Comparison of ENCODE assay signal across 9 cellular contexts in the genomic region with DNA sequence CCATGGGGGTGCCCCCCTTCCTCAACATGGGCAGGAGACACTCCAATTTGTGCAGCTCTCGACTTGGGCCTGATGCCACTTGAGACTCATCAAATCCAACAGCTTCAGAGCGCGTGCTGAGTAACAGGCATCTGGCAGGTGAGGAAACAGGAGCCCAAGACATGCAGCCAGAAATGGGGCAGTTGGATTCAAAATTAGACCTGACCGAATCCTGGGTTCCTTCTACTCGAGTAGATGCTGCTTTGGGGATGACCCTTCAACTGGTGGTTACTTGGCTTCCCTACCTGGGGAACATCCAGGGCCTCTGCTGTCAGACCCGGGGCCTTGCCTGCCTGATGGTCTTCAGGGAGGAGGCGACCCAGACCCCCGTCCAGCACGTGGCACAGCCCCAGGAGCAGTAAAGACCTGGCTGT. TPM values are rescaled to one million over a fixed set of nuclear protein-coding genes. Genes with fewer than 3 reads are reported as not detected.
DNase-seq lines count a peak whose midpoint lies in the region; ATAC-seq and TF ChIP-seq lines count a peak whose summit lies in the region.
"Had no signal": no experiment of that assay in that cellular context is flagged by ENCODE, and none has a peak within 500 bp of the region (broad histone marks: within the 10 kb centered on the region; RNA-seq: fewer than 3 reads in every experiment).

No MANE protein-coding gene starts in this region.

- H3K4me3 ChIP-seq in dorsolateral prefrontal cortex: peak overlapping the region in 27 of 59 donors; percentile 5 to 57 (median 41)
- H3K4me3 ChIP-seq: lung had no signal

- no peak for TF ChIP-seq CTCF in dorsolateral prefrontal cortex (IDR thresholded peaks at IDR 0.05 in 54 of 56, conservative IDR thresholded peaks at IDR 0.05 in 2 of 56; ENCODE audit: low read depth in 1 of 56, partially characterized antibody in 56 of 56)

- H3K27ac ChIP-seq in dorsolateral prefrontal cortex: peak overlapping the region in 48 of 59 donors; percentile 12 to 95 (median 70)
- H3K27ac ChIP-seq: HL-60, SJSA1 had no signal

- peaks cover 0 to 24% (median 2%) of the 10 kb centered on the region in 45 donors for H3K27me3 ChIP-seq in dorsolateral prefrontal cortex

- ATAC-seq in HG03378 (IDR thresholded peaks at IDR 0.05; ENCODE audit: unreplicated experiment): no peak
- ATAC-seq in GM21825 (IDR thresholded peaks at IDR 0.05; ENCODE audit: unreplicated experiment): no peak

- intact Hi-C loops in dorsolateral prefrontal cortex (cut with DNase I): loop anchor here in 1 of 2 donors (5.0 kb wide), 1 partner anchor 43 kb away; a partner anchor contains a TSS

- DNase-seq in COR-L47 (lab: John Stamatoyannopoulos, UW): peak; percentile 64
- DNase-seq in NAMALWA (ENCODE audit: low spot score): peak; percentile 78
- DNase-seq in dorsolateral prefrontal cortex: peak in 1 of 10 donors; percentile 58
- no peak for DNase-seq in GOT3 (lab: John Stamatoyannopoulos, UW)

RNA-seq across cellular contexts. Expression of a gene that starts 0.5 kb away (rescaled TPM):
- 1 to 10 TPM in 106 of 120 experiments, under 1 TPM in 13, not detected in 1; 0.48 to 4.0 (median 1.6) TPM for total RNA-seq in dorsolateral prefrontal cortex

RNA-seq across cellular contexts. Expression of a gene that starts 4.3 kb away (rescaled TPM):
- 10 to 100 TPM; 27.5 to 97.0 (median 62.6) TPM for total RNA-seq in dorsolateral prefrontal cortex

RNA-seq across cellular contexts. Expression of a gene that starts 10.7 kb away (rescaled TPM):
- total RNA-seq in dorsolateral prefrontal cortex: 10 to 100 TPM in 3 of 120 experiments, 1 to 10 TPM in 117; 1.9 to 10.8 (median 5.0) TPM

RNA-seq across cellular contexts. Expression of a gene that starts 41.4 kb away (rescaled TPM):
- 10 to 100 TPM in 29 of 120 experiments, 1 to 10 TPM in 91; 3.8 to 15.4 (median 8.3) TPM for total RNA-seq in dorsolateral prefrontal cortex

RNA-seq across cellular contexts. Expression of a gene that starts 43.1 kb away (rescaled TPM):
- 100 to 1,000 TPM; 283 to 670 (median 496) TPM for total RNA-seq in dorsolateral prefrontal cortex
